ENCODE assay signal across 12 cellular contexts in genomic region chr14:97408937-97409860, GRCh38.
A peak's percentile ranks its signal among the peaks of the same experiment; 100 is the strongest.
DNase-seq lines count a peak whose midpoint lies in the region; ATAC-seq lines count a peak whose summit lies in the region.
"Had no signal": no experiment of that assay in that cellular context is flagged by ENCODE, and none has a peak within 500 bp of the region (broad histone marks: within the 10 kb centered on the region; RNA-seq: fewer than 3 reads in every experiment).

No MANE protein-coding gene starts in this region.

- POLR2A ChIA-PET in CD4-positive, alpha-beta memory T cell (lab: Charles Lee; ENCODE audit: partially characterized antibody) = interaction anchor here (0.6 to 1.9 kb wide), 11 partner anchors 13 to 569 kb away, joined by 3 to 7 read pairs (median 4); no protein-coding TSS in a partner anchor

- CTCF ChIA-PET in CD4-positive, alpha-beta memory T cell (lab: Charles Lee; ENCODE audit: partially characterized antibody) = no interaction called here

- no peaks in the 10 kb centered on the region for H3K36me3 ChIP-seq in CD4-positive, alpha-beta memory T cell (ENCODE audit: insufficient read depth, low read length)

- peak; percentile 83 to 91 for ATAC-seq in activated naive CD4-positive, alpha-beta T cell treated with anti-CD3 and anti-CD28 coated beads, Interleukin-2, amount 50 U/mL, for 72 hours
- ATAC-seq in GM18873 (IDR thresholded peaks at IDR 0.05; ENCODE audit: low FRiP score, unreplicated experiment) (no peak), HG03108 (IDR thresholded peaks at IDR 0.05; ENCODE audit: unreplicated experiment) (no peak), GM18520 (IDR thresholded peaks at IDR 0.05; ENCODE audit: unreplicated experiment) (no peak)
- ATAC-seq: psoas muscle had no signal

- intact Hi-C loops in CD4-positive, alpha-beta memory T cell (cut with micrococcal nuclease) = loop anchor here (2.0 kb wide), 1 partner anchor 194 kb away; no protein-coding TSS in a partner anchor

- no peaks in the 10 kb centered on the region for H3K27me3 Mint-ChIP-seq in CD4-positive, alpha-beta memory T cell

- H3K4me1 ChIP-seq in CD4-positive, alpha-beta memory T cell (ENCODE audit: insufficient read depth, low read length) = peaks cover 40% of the 10 kb centered on the region
- H3K4me1 ChIP-seq: psoas muscle had no signal

- H3K27ac Mint-ChIP-seq in CD4-positive, alpha-beta memory T cell = peak overlapping the region; percentile 43 to 92 (median 82)
- H3K27ac Mint-ChIP-seq in activated naive CD4-positive, alpha-beta T cell treated with anti-CD3 and anti-CD28 coated beads, Interleukin-2, amount 50 U/mL, for 72 hours = peak overlapping the region in 1 of 2 donors; percentile 97

- no peaks in the 10 kb centered on the region for H3K9me3 Mint-ChIP-seq in CD4-positive, alpha-beta memory T cell
- no peaks in the 10 kb centered on the region for H3K9me3 Mint-ChIP-seq in activated naive CD4-positive, alpha-beta T cell treated with anti-CD3 and anti-CD28 coated beads, Interleukin-2, amount 50 U/mL, for 72 hours

- peaks cover 25 to 30% (median 27%) of the 10 kb centered on the region in 4 donors for H3K4me1 Mint-ChIP-seq in CD4-positive, alpha-beta memory T cell

- H3K27ac ChIP-seq in CD4-positive, alpha-beta memory T cell (ENCODE audit: low read depth, low read length) = peak overlapping the region; percentile 1
- H3K27ac ChIP-seq: psoas muscle had no signal

- no peaks in the 10 kb centered on the region for H3K27me3 ChIP-seq in CD4-positive, alpha-beta memory T cell (ENCODE audit: insufficient read depth, low read length)

- H3K9me3 ChIP-seq in CD4-positive, alpha-beta memory T cell (ENCODE audit: control insufficient read depth in 1 of 2, low read length in 2 of 2) = no peaks in the 10 kb centered on the region
- H3K9me3 ChIP-seq: psoas muscle had no signal

- no peaks in the 10 kb centered on the region for H3K36me3 Mint-ChIP-seq in CD4-positive, alpha-beta memory T cell
- H3K36me3 Mint-ChIP-seq in activated naive CD4-positive, alpha-beta T cell treated with anti-CD3 and anti-CD28 coated beads, Interleukin-2, amount 50 U/mL, for 72 hours = no peaks in the 10 kb centered on the region

- H3K4me3 ChIP-seq in CD4-positive, alpha-beta memory T cell (ENCODE audit: low read length in 2 of 2) = peak overlapping the region in 1 of 2 donors; percentile 6
- H3K4me3 ChIP-seq: psoas muscle had no signal

- peak overlapping the region; percentile 66 to 78 (median 76) for H3K4me3 Mint-ChIP-seq in CD4-positive, alpha-beta memory T cell

- peak; percentile 34 to 49 (median 35) for DNase-seq in CD4-positive, alpha-beta memory T cell
- peak; percentile 67 for DNase-seq in activated CD4-positive, alpha-beta T cell treated with anti-CD3 and anti-CD28 coated beads for 48 hours
- DNase-seq in activated naive CD4-positive, alpha-beta T cell treated with anti-CD3 and anti-CD28 coated beads, Interleukin-2, amount 50 U/mL, for 72 hours (ENCODE audit: low spot score in 2 of 2) = peak; percentile 50 to 68
- DNase-seq in stimulated activated CD4-positive, alpha-beta T cell treated with anti-CD3 and anti-CD28 coated beads, Interleukin-2, amount 100 ng/mL, for 24 hours = peak; percentile 48 to 51
- no peak for DNase-seq in HT-29 (ENCODE audit: low spot score)
- DNase-seq: AML-193, cortex of kidney, immature natural killer cell, psoas muscle had no signal

Comparison
In these comparisons a context has a peak if more than half of its experiments do, and no peak if none do; other contexts are left out.
1. ATAC-seq: peak in activated naive CD4-positive, alpha-beta T cell treated with anti-CD3 and anti-CD28 coated beads, Interleukin-2, amount 50 U/mL, for 72 hours (2 of 2); none in GM18873 (single experiment), HG03108 (single experiment) and GM18520 (single experiment).